18 cellular contexts compared by ENCODE assay signal in genomic region chr18:9671214-9671613, GRCh38. TPM values are rescaled to one million over a fixed set of nuclear protein-coding genes. Genes with fewer than 3 reads are reported as not detected.
A peak's percentile ranks its signal among the peaks of the same experiment; 100 is the strongest.
DNase-seq lines count a peak whose midpoint lies in the region; ATAC-seq and TF ChIP-seq lines count a peak whose summit lies in the region.
"Had no signal": no experiment of that assay in that cellular context is flagged by ENCODE, and none has a peak within 500 bp of the region (broad histone marks: within the 10 kb centered on the region; RNA-seq: fewer than 3 reads in every experiment).

No MANE protein-coding gene starts in this region.

- H3K36me3 Mint-ChIP-seq in GM23338 (ENCODE audit: low read depth), result no peaks in the 10 kb centered on the region
- no peaks in the 10 kb centered on the region for H3K36me3 Mint-ChIP-seq in endothelial cell (ENCODE audit: low read depth, unreplicated experiment)

- no peak overlapping the region for H4K8ac ChIP-seq in neuronal stem cell (ENCODE audit: low read depth, low read length)

- H3K9me3 ChIP-seq in RWPE2 (ENCODE audit: severe bottlenecking) (no peaks in the 10 kb centered on the region), esophagus (ENCODE audit: control insufficient read depth in 2 of 2, insufficient read depth in 1 of 2, low read depth in 1 of 2, low read length in 1 of 2) (no peaks in the 10 kb centered on the region), neuronal stem cell (replicated peaks in 1 of 2; ENCODE audit: control insufficient read depth in 2 of 2, insufficient read depth in 1 of 2, low read depth in 1 of 2, low read length in 2 of 2) (peaks cover 0 to 7% of the 10 kb centered on the region in 2 donors)
- H3K9me3 ChIP-seq: A549, Caco-2, MG63 had no signal

- H3K27ac Mint-ChIP-seq in GM23338, result no peak overlapping the region
- H3K27ac Mint-ChIP-seq in endothelial cell (ENCODE audit: unreplicated experiment), result no peak overlapping the region
- H3K27ac Mint-ChIP-seq: CD4-positive, alpha-beta T cell had no signal

- TF ChIP-seq CTCF in GM23338 (conservative IDR thresholded peaks at IDR 0.05; ENCODE audit: low read depth in 2 of 2) (no peak), RWPE2 (IDR thresholded peaks at IDR 0.05; ENCODE audit: poor library complexity, severe bottlenecking) (no peak), endothelial cell (IDR thresholded peaks at IDR 0.05; ENCODE audit: unreplicated experiment) (no peak)

- H3K4me2 ChIP-seq in GM23338, result no peak overlapping the region
- no peak overlapping the region for H3K4me2 ChIP-seq in neuronal stem cell (ENCODE audit: insufficient read depth, low read length, poor library complexity, severe bottlenecking)
- H3K4me2 ChIP-seq: A549 had no signal

- H3K23ac ChIP-seq in neuronal stem cell (ENCODE audit: low read depth, low read length, poor library complexity), result no peak overlapping the region

- ATAC-seq in GM23338, result no peak
- peak; percentile 34; the same call in 2 of the 3 replicates for ATAC-seq in RWPE2 (ENCODE audit: low read depth)
- no peak for ATAC-seq in HG03521 (IDR thresholded peaks at IDR 0.05; ENCODE audit: unreplicated experiment)
- ATAC-seq: A549 had no signal

- no peaks in the 10 kb centered on the region; the same call in 2 of the 3 replicates for H3K4me1 Mint-ChIP-seq in GM23338
- H3K4me1 Mint-ChIP-seq in endothelial cell (ENCODE audit: unreplicated experiment), result peaks cover 3% of the 10 kb centered on the region

- no peaks in the 10 kb centered on the region for H3K36me3 ChIP-seq in GM23338 (ENCODE audit: insufficient read depth)
- H3K36me3 ChIP-seq in RWPE2 (ENCODE audit: low read depth), result no peaks in the 10 kb centered on the region
- no peaks in the 10 kb centered on the region for H3K36me3 ChIP-seq in esophagus (ENCODE audit: control insufficient read depth in 2 of 2, insufficient read depth in 2 of 2, low read length in 1 of 2)
- no peaks in the 10 kb centered on the region for H3K36me3 ChIP-seq in neuronal stem cell (replicated peaks in 1 of 2; ENCODE audit: control insufficient read depth in 2 of 2, insufficient read depth in 2 of 2, low read length in 2 of 2)
- H3K36me3 ChIP-seq: MG63 had no signal

- no peak overlapping the region for H3K4me3 ChIP-seq in GM23338
- H3K4me3 ChIP-seq in RWPE2 (ENCODE audit: severe bottlenecking), result no peak overlapping the region
- no peak overlapping the region for H3K4me3 ChIP-seq in esophagus (ENCODE audit: low read depth in 1 of 2, low read length in 2 of 2)
- no peak overlapping the region for H3K4me3 ChIP-seq in neuronal stem cell (ENCODE audit: low read length in 2 of 2)
- H3K4me3 ChIP-seq: A549, MG63 had no signal

- H2AK5ac ChIP-seq in neuronal stem cell (ENCODE audit: low read depth, low read length), result no peak overlapping the region

- H2BK15ac ChIP-seq in neuronal stem cell (ENCODE audit: low read length), result no peak overlapping the region

- H3K27ac ChIP-seq in GM23338 (ENCODE audit: low read depth) (no peak overlapping the region), RWPE2 (ENCODE audit: poor library complexity, severe bottlenecking) (peak overlapping the region; percentile 90), esophagus (ENCODE audit: low read depth in 2 of 2, low read length in 1 of 2) (peak overlapping the region; percentile 52 to 88), neuronal stem cell (replicated peaks; ENCODE audit: low read length) (no peak overlapping the region)

- peaks cover 1% of the 10 kb centered on the region for H3K27me3 Mint-ChIP-seq in GM23338 (ENCODE audit: insufficient read depth, low read depth, poor library complexity)
- no peaks in the 10 kb centered on the region for H3K27me3 Mint-ChIP-seq in endothelial cell (ENCODE audit: unreplicated experiment)

- no peak overlapping the region for H2BK5ac ChIP-seq in neuronal stem cell (ENCODE audit: low read length)

- H3K9me2 ChIP-seq in GM23338 (ENCODE audit: insufficient read depth), result no peaks in the 10 kb centered on the region

- no peak overlapping the region for H2BK12ac ChIP-seq in neuronal stem cell (ENCODE audit: low read length)

- H3K27me3 ChIP-seq in GM23338 (ENCODE audit: insufficient read depth) (no peaks in the 10 kb centered on the region), RWPE2 (ENCODE audit: insufficient read depth, poor library complexity, severe bottlenecking) (no peaks in the 10 kb centered on the region), esophagus (ENCODE audit: control insufficient read depth in 1 of 2, insufficient read depth in 2 of 2, low read length in 2 of 2) (no peaks in the 10 kb centered on the region), neuronal stem cell (ENCODE audit: control insufficient read depth in 3 of 3, insufficient read depth in 3 of 3, low read depth in 1 of 3, low read length in 3 of 3) (no peaks in the 10 kb centered on the region)
- H3K27me3 ChIP-seq: MG63 had no signal

- peak overlapping the region; percentile 64 for H3K18ac ChIP-seq in neuronal stem cell (ENCODE audit: low read length)

- no peaks in the 10 kb centered on the region for H3K79me1 ChIP-seq in neuronal stem cell (ENCODE audit: low read depth, low read length)

- H3K4me3 Mint-ChIP-seq in GM23338 (no peak overlapping the region), endothelial cell (ENCODE audit: unreplicated experiment) (no peak overlapping the region)
- H3K4me3 Mint-ChIP-seq: CD4-positive, alpha-beta T cell had no signal

- H3K14ac ChIP-seq in neuronal stem cell (ENCODE audit: low read length), result no peak overlapping the region

- no peak overlapping the region for H3K9ac ChIP-seq in neuronal stem cell (ENCODE audit: low read depth, low read length, poor library complexity)

- H2BK120ac ChIP-seq in neuronal stem cell (ENCODE audit: low read depth, low read length), result no peak overlapping the region

- no peak overlapping the region for H4K91ac ChIP-seq in neuronal stem cell (ENCODE audit: low read depth, low read length, poor library complexity)

- H3K79me2 ChIP-seq in GM23338 (replicated peaks; ENCODE audit: insufficient read depth), result no peaks in the 10 kb centered on the region

- no peaks in the 10 kb centered on the region for H4K20me1 ChIP-seq in GM23338 (replicated peaks; ENCODE audit: insufficient read depth)

- no peaks in the 10 kb centered on the region for H3F3A ChIP-seq in GM23338 (replicated peaks; ENCODE audit: low read depth)

- H3K9me3 Mint-ChIP-seq in GM23338 (no peaks in the 10 kb centered on the region; the same call in 2 of the 3 replicates), endothelial cell (ENCODE audit: unreplicated experiment) (no peaks in the 10 kb centered on the region)
- H3K9me3 Mint-ChIP-seq: CD4-positive, alpha-beta T cell had no signal

- H3K4ac ChIP-seq in neuronal stem cell (ENCODE audit: low read length), result no peak overlapping the region

- peak overlapping the region; percentile 70 for H2AFZ ChIP-seq in GM23338
- H2AFZ ChIP-seq in neuronal stem cell (ENCODE audit: low read length), result peak overlapping the region; percentile 71

- 64 to 74% methylated on average over 7 of the region's 7 CpGs for WGBS in esophagus, 2 donors
- WGBS in neuronal stem cell (ENCODE audit: extremely low coverage in 2 of 2, insufficient read length in 2 of 2, insufficient replicate concordance in 1 of 2), 2 donors, result no CpG with 5 or more reads among the region's 7 CpGs

- H3K4me1 ChIP-seq in GM23338 (ENCODE audit: insufficient read depth), result no peaks in the 10 kb centered on the region
- H3K4me1 ChIP-seq in RWPE2 (ENCODE audit: insufficient read depth, poor library complexity, severe bottlenecking), result peaks cover 28% of the 10 kb centered on the region
- peaks cover 0 to 4% of the 10 kb centered on the region in 2 donors for H3K4me1 ChIP-seq in esophagus (ENCODE audit: control insufficient read depth in 2 of 2, insufficient read depth in 2 of 2, low read length in 1 of 2)
- peaks cover 0 to 5% of the 10 kb centered on the region in 2 donors for H3K4me1 ChIP-seq in neuronal stem cell (ENCODE audit: control insufficient read depth in 2 of 2, insufficient read depth in 1 of 2, low read depth in 1 of 2, low read length in 2 of 2)

- DNase-seq in GM23338 (ENCODE audit: low spot score) (no peak), RWPE2 (ENCODE audit: low spot score) (no peak), neuronal stem cell (ENCODE audit: low spot score) (no peak), UCSD-AML1 (lab: John Stamatoyannopoulos, UW; ENCODE audit: unreplicated experiment) (no peak), endothelial cell (ENCODE audit: low spot score) (no peak)
- DNase-seq: Caco-2; CD4-positive, alpha-beta T cell; GF-D8; HCEC 1CT; MG63; NCI-H1048; NCI-H146; NCI-H2029 treated with DMSO at 0.1 percent for 48 hours; NCI-H2171; NCI-H526 had no signal

TF ChIP-seq in GM23338, 12 proteins besides CTCF, POLR2A, EP300 and RAD21 (continues in another document):
- TF ChIP-seq NANOG (IDR thresholded peaks at IDR 0.05; ENCODE audit: borderline replicate concordance), result no peak

RNA-seq across cellular contexts. Expression of gene RAB31, which starts 36.9 kb away (rescaled TPM):
- total RNA-seq in GM23338 (2014; rRNA removed; shearing (Covaris generic)), result 18.8 and 33.8 TPM in 2 replicates
- polyA plus RNA-seq in GM23338 (2016; fragmentation: Nextera tagmentation; extraction: Ambion mirVana) (34.0 and 46.1 TPM in 2 replicates), esophagus (10 to 100 TPM; 10.7 to 17.5 TPM)
- polyA plus RNA-seq in neuronal stem cell (2013, experiment 1 of 2), result 30.4 TPM
- 34.5 TPM for polyA plus RNA-seq in neuronal stem cell (2013, experiment 2 of 2)
- 88.8 TPM for total RNA-seq in endothelial cell (ENCODE audit: unreplicated experiment)

RNA-seq across cellular contexts. Expression of gene PPP4R1, which starts 56.9 kb away (rescaled TPM):
- 79.4 and 91.9 TPM in 2 replicates for total RNA-seq in GM23338 (2014; rRNA removed; shearing (Covaris generic))
- 18.1 and 18.7 TPM in 2 replicates for polyA plus RNA-seq in GM23338 (2016; fragmentation: Nextera tagmentation; extraction: Ambion mirVana)
- polyA plus RNA-seq in esophagus, result 10 to 100 TPM; 76.9 to 84.9 TPM
- 50.0 TPM for polyA plus RNA-seq in neuronal stem cell (2013, experiment 1 of 2)
- polyA plus RNA-seq in neuronal stem cell (2013, experiment 2 of 2), result 50.8 TPM
- 173 TPM for total RNA-seq in endothelial cell (ENCODE audit: unreplicated experiment)

Comparison
In these comparisons a context has a peak if more than half of its experiments do, and no peak if none do; other contexts are left out.
1. H3K27ac ChIP-seq: peak in RWPE2 (single experiment) and esophagus (2 of 2); none in GM23338 (single experiment) and neuronal stem cell (single experiment).